In genomic region chr19:2723747-2724146, GRCh38 we compare ENCODE assay signal across 16 cellular contexts. TPM values are rescaled to one million over a fixed set of nuclear protein-coding genes. Genes with fewer than 3 reads are reported as not detected.
A peak's percentile ranks its signal among the peaks of the same experiment; 100 is the strongest.
DNase-seq lines count a peak whose midpoint lies in the region; ATAC-seq and TF ChIP-seq lines count a peak whose summit lies in the region.
"Had no signal": no experiment of that assay in that cellular context is flagged by ENCODE, and none has a peak within 500 bp of the region (broad histone marks: within the 10 kb centered on the region; RNA-seq: fewer than 3 reads in every experiment).

No MANE protein-coding gene starts in this region.

- no peak for ATAC-seq in HG02623 (IDR thresholded peaks at IDR 0.05; ENCODE audit: unreplicated experiment)

- H3K27ac ChIP-seq in HEK293 (ENCODE audit: extremely low read depth, low read depth, low read length) (no peak overlapping the region), dorsolateral prefrontal cortex (peak overlapping the region in 47 of 59 donors; percentile 1 to 88 (median 77))
- H3K27ac ChIP-seq: Peyer's patch, thyroid gland had no signal

- H3K4me2 ChIP-seq in skeletal muscle satellite cell (ENCODE audit: low read length), result no peak overlapping the region

- H3K9me3 ChIP-seq in HEK293 (ENCODE audit: control insufficient read depth, insufficient read depth, low read depth, low read length) (no peaks in the 10 kb centered on the region), skeletal muscle satellite cell (replicated peaks; ENCODE audit: low read length) (no peaks in the 10 kb centered on the region)
- H3K9me3 ChIP-seq: Peyer's patch, thyroid gland had no signal

- CTCF ChIA-PET in HEK293 (lab: Yijun Ruan, JAX), result interaction anchor here (0.6 to 1.2 kb wide), 2 partner anchors 75 to 165 kb away, joined by 3 to 6 read pairs; no protein-coding TSS in a partner anchor

- POLR2A ChIA-PET in HEK293 (lab: Yijun Ruan, JAX), result no interaction called here

- H3K27me3 ChIP-seq in dorsolateral prefrontal cortex (peaks cover 0 to 11% (median 0%) of the 10 kb centered on the region in 45 donors), skeletal muscle satellite cell (ENCODE audit: control insufficient read depth, insufficient read depth, low read length) (peaks cover 13% of the 10 kb centered on the region)

- intact Hi-C loops in dorsolateral prefrontal cortex (cut with DNase I), result no loop called here

- H3K4me3 ChIP-seq in HEK293 (ENCODE audit: low read depth, low read length) (no peak overlapping the region), dorsolateral prefrontal cortex (no peak overlapping the region), skeletal muscle satellite cell (ENCODE audit: low read length) (no peak overlapping the region)
- H3K4me3 ChIP-seq: Peyer's patch, smooth muscle cell, thyroid gland had no signal

- no peaks in the 10 kb centered on the region for H3K4me1 ChIP-seq in HEK293 (ENCODE audit: control insufficient read depth, insufficient read depth, low read length)
- peaks cover 40% of the 10 kb centered on the region for H3K4me1 ChIP-seq in skeletal muscle satellite cell (ENCODE audit: control insufficient read depth, insufficient read depth, low read length)

- DNase-seq in dorsolateral prefrontal cortex (no peak), putamen (ENCODE audit: low spot score) (no peak)
- no peak for DNase-seq in activated CD8-positive, alpha-beta memory T cell treated with anti-CD3 and anti-CD28 coated beads, Interleukin-2, amount 50 U/mL, for 4 hours
- DNase-seq: activated CD4-positive, alpha-beta T cell treated with anti-CD3 and anti-CD28 coated beads, Interleukin-2, amount 10 ng/mL, durations not matched to agents 24 days and 14 days; activated CD8-positive, alpha-beta memory T cell treated with anti-CD3 and anti-CD28 coated beads, Interleukin-2, amount 50 U/mL, for 48 hours; AML-193; NCI-H1417; NCI-H774; Peyer's patch; stimulated activated CD4-positive, alpha-beta T cell treated with anti-CD3 and anti-CD28 coated beads, Interleukin-4, amount 100 ng/mL, for 4 hours; stimulated activated CD8-positive, alpha-beta memory T cell treated with anti-CD3 and anti-CD28 coated beads, Interleukin-4, amount 100 ng/mL, for 48 hours had no signal

- TF ChIP-seq CTCF in HEK293 (tag by site-specific recombination; IDR thresholded peaks at IDR 0.05) (no peak), dorsolateral prefrontal cortex (IDR thresholded peaks at IDR 0.05 in 54 of 56, conservative IDR thresholded peaks at IDR 0.05 in 2 of 56; ENCODE audit: low read depth in 1 of 56, partially characterized antibody in 56 of 56) (no peak)

- peak overlapping the region; percentile 74 for H3K9ac ChIP-seq in skeletal muscle satellite cell (ENCODE audit: low read depth, low read length)

- H3K36me3 ChIP-seq in HEK293 (ENCODE audit: control insufficient read depth in 2 of 2, insufficient read depth in 1 of 2, low read length in 2 of 2) (no peaks in the 10 kb centered on the region), skeletal muscle satellite cell (ENCODE audit: insufficient read depth, low read length) (no peaks in the 10 kb centered on the region)
- H3K36me3 ChIP-seq: Peyer's patch, thyroid gland had no signal

TF ChIP-seq in HEK293, 187 proteins besides CTCF, POLR2A, EP300 and RAD21:
- TF ChIP-seq ZNF416 (tag by site-specific recombination; IDR thresholded peaks at IDR 0.05), result no peak
- peak; percentile 76 for TF ChIP-seq ZNF600 (tag by site-specific recombination; IDR thresholded peaks at IDR 0.05)

RNA-seq across cellular contexts. Expression of gene DIRAS1, which starts 2.6 kb away (rescaled TPM):
- total RNA-seq in dorsolateral prefrontal cortex, result 100 to 1,000 TPM in 107 of 120 experiments, 10 to 100 TPM in 13; 43.9 to 237 (median 155) TPM
- total RNA-seq in skeletal muscle satellite cell (2012; rRNA removed), result 1.7 and 2.0 TPM in 2 replicates

RNA-seq across cellular contexts. Expression of gene SLC39A3, which starts 16.1 kb away (rescaled TPM):
- total RNA-seq in dorsolateral prefrontal cortex, result 10 to 100 TPM; 22.3 to 60.9 (median 39.3) TPM
- total RNA-seq in skeletal muscle satellite cell (2012; rRNA removed), result 29.4 and 34.3 TPM in 2 replicates

RNA-seq across cellular contexts. Expression of gene GNG7, which starts 21.3 kb away (rescaled TPM):
- 100 to 1,000 TPM in 55 of 120 experiments, 10 to 100 TPM in 65; 71.9 to 184 (median 98.1) TPM for total RNA-seq in dorsolateral prefrontal cortex
- total RNA-seq in skeletal muscle satellite cell (2012; rRNA removed), result 0.25 TPM in 1 of 2 replicates, not detected in the other

RNA-seq across cellular contexts. Expression of gene SGTA, which starts 59.3 kb away (rescaled TPM):
- total RNA-seq in dorsolateral prefrontal cortex, result 100 to 1,000 TPM in 2 of 120 experiments, 10 to 100 TPM in 118; 61.3 to 107 (median 73.1) TPM
- 48.7 and 53.1 TPM in 2 replicates for total RNA-seq in skeletal muscle satellite cell (2012; rRNA removed)
